In genomic region chr10:58137813-58138212, GRCh38 we compare ENCODE assay signal across 16 cellular contexts.
DNase-seq lines count a peak whose midpoint lies in the region; ATAC-seq and TF ChIP-seq lines count a peak whose summit lies in the region.
"Had no signal": no experiment of that assay in that cellular context is flagged by ENCODE, and none has a peak within 500 bp of the region (broad histone marks: within the 10 kb centered on the region; RNA-seq: fewer than 3 reads in every experiment).

No MANE protein-coding gene starts in this region.

- H3K4me3 ChIP-seq in BE2C (ENCODE audit: low read depth, low read length): peak overlapping the region; percentile 41
- no peak overlapping the region for H3K4me3 ChIP-seq in IMR-90 (ENCODE audit: insufficient read depth, low read depth, low read length)
- H3K4me3 ChIP-seq in mammary epithelial cell (replicated peaks in 1 of 3; ENCODE audit: insufficient read depth in 1 of 3, low read depth in 2 of 3, low read length in 3 of 3): no peak overlapping the region
- H3K4me3 ChIP-seq: GM23248 had no signal

- H2AFZ ChIP-seq in IMR-90 (replicated peaks; ENCODE audit: low read length, poor library complexity) (no peak overlapping the region), mammary epithelial cell (ENCODE audit: low read depth, low read length) (no peak overlapping the region)
- H2AFZ ChIP-seq: GM23248 had no signal

- TF ChIP-seq CTCF in BE2C (IDR thresholded peaks at IDR 0.05; ENCODE audit: low read depth, low read length) (no peak), IMR-90 (conservative IDR thresholded peaks at IDR 0.05; ENCODE audit: low read depth, low read length) (no peak), mammary epithelial cell (conservative IDR thresholded peaks at IDR 0.05 in 1 of 2, IDR thresholded peaks at IDR 0.05 in 1 of 2; ENCODE audit: extremely low read depth in 1 of 2, insufficient read depth in 1 of 2, low read depth in 1 of 2, low read length in 2 of 2) (no peak)

- H3K27ac ChIP-seq in IMR-90 (ENCODE audit: insufficient read depth, low read length) (no peak overlapping the region), mammary epithelial cell (ENCODE audit: insufficient read depth, low read depth, low read length) (no peak overlapping the region)
- H3K27ac ChIP-seq: GM23248 had no signal

- H3K4me2 ChIP-seq in IMR-90 (ENCODE audit: low read depth, low read length): no peak overlapping the region
- no peak overlapping the region for H3K4me2 ChIP-seq in mammary epithelial cell (ENCODE audit: insufficient read depth, low read depth, low read length)

- H3K4me3 Mint-ChIP-seq in activated T-cell treated with anti-CD3 and anti-CD28 coated beads, Interleukin-2, amount 50 U/mL, for 4 hours: no peak overlapping the region
- H3K4me3 Mint-ChIP-seq: activated naive CD8-positive, alpha-beta T cell treated with anti-CD3 and anti-CD28 coated beads, Interleukin-2, amount 50 U/mL, for 24 hours; stimulated activated effector memory CD8-positive, alpha-beta T cell treated with anti-CD3 and anti-CD28 coated beads, Interleukin-12 subunit alpha, Interleukin-12 subunit beta, amount 100 ng/mL, for 72 hours; type B pancreatic cell had no signal

- no peak overlapping the region for H4K8ac ChIP-seq in IMR-90 (ENCODE audit: low read depth in 2 of 2, low read length in 2 of 2)

- dilution Hi-C loops in IMR-90 (cut with HindIII; ENCODE audit: low sequenced_read_pairs, unreplicated experiment): no loop called here
- dilution Hi-C loops in mammary epithelial cell (cut with HindIII; ENCODE audit: low sequenced_read_pairs): no loop called here

- no peak for ATAC-seq in IMR-90 (ENCODE audit: low read depth)
- no peak for ATAC-seq in HG03378 (IDR thresholded peaks at IDR 0.05; ENCODE audit: unreplicated experiment)
- no peak for ATAC-seq in activated T-cell treated with anti-CD3 and anti-CD28 coated beads, Interleukin-2, amount 50 U/mL, for 4 hours
- ATAC-seq: activated naive CD8-positive, alpha-beta T cell treated with anti-CD3 and anti-CD28 coated beads, Interleukin-2, amount 50 U/mL, for 24 hours; stimulated activated effector memory CD8-positive, alpha-beta T cell treated with anti-CD3 and anti-CD28 coated beads, Interleukin-12 subunit alpha, Interleukin-12 subunit beta, amount 100 ng/mL, for 72 hours had no signal

- no peak overlapping the region for H3K14ac ChIP-seq in IMR-90 (replicated peaks; ENCODE audit: low read depth, low read length)

- no peak overlapping the region for H2AK9ac ChIP-seq in IMR-90 (replicated peaks; ENCODE audit: low read depth, low read length, poor library complexity)

- H3K36me3 ChIP-seq in BE2C (no peaks in the 10 kb centered on the region), IMR-90 (ENCODE audit: control insufficient read depth, insufficient read depth, low read length) (no peaks in the 10 kb centered on the region), mammary epithelial cell (ENCODE audit: insufficient read depth, low read length) (no peaks in the 10 kb centered on the region)

- POLR2A ChIA-PET in IMR-90 (lab: Charles Lee; ENCODE audit: unreplicated experiment): no interaction called here

- H2BK15ac ChIP-seq in IMR-90 (ENCODE audit: low read depth, low read length): no peak overlapping the region

- no peaks in the 10 kb centered on the region for H3K9me3 ChIP-seq in BE2C
- no peaks in the 10 kb centered on the region for H3K9me3 ChIP-seq in IMR-90 (ENCODE audit: control insufficient read depth, insufficient read depth, low read length)
- H3K9me3 ChIP-seq in mammary epithelial cell (replicated peaks; ENCODE audit: insufficient read depth, low read length): no peaks in the 10 kb centered on the region

- H4K5ac ChIP-seq in IMR-90 (ENCODE audit: low read depth, low read length): no peak overlapping the region

- no peaks in the 10 kb centered on the region for H3K27me3 ChIP-seq in BE2C
- no peaks in the 10 kb centered on the region; the same call in 1 of the 2 replicates for H3K27me3 ChIP-seq in IMR-90 (ENCODE audit: control insufficient read depth, insufficient read depth, low read length)
- peaks cover 3% of the 10 kb centered on the region for H3K27me3 ChIP-seq in mammary epithelial cell (ENCODE audit: insufficient read depth, low read length)

- H2BK20ac ChIP-seq in IMR-90 (ENCODE audit: low read depth, low read length): no peak overlapping the region

- no peaks in the 10 kb centered on the region for H3K79me2 ChIP-seq in mammary epithelial cell (ENCODE audit: insufficient read depth, low read length)

- H3K36me3 Mint-ChIP-seq in activated T-cell treated with anti-CD3 and anti-CD28 coated beads, Interleukin-2, amount 50 U/mL, for 4 hours (ENCODE audit: insufficient read depth): no peaks in the 10 kb centered on the region
- H3K36me3 Mint-ChIP-seq: stimulated activated effector memory CD8-positive, alpha-beta T cell treated with anti-CD3 and anti-CD28 coated beads, Interleukin-12 subunit alpha, Interleukin-12 subunit beta, amount 100 ng/mL, for 72 hours; type B pancreatic cell had no signal

- no peak overlapping the region for H3K23ac ChIP-seq in IMR-90 (ENCODE audit: low read depth, low read length)

- DNase-seq in BE2C (peak; percentile 44), IMR-90 (no peak), NCI-H2171 (lab: John Stamatoyannopoulos, UW) (peak; percentile 1), inferior parietal cortex (ENCODE audit: extremely low spot score) (peak; percentile 22), NCI-H526 treated with DMSO at 0.1 percent for 48 hours (lab: John Stamatoyannopoulos, UW) (no peak), mammary epithelial cell (no peak)
- DNase-seq in activated T-cell treated with anti-CD3 and anti-CD28 coated beads, Interleukin-2, amount 50 U/mL, for 4 hours: no peak
- DNase-seq: activated naive CD8-positive, alpha-beta T cell treated with anti-CD3 and anti-CD28 coated beads, Interleukin-2, amount 50 U/mL, for 24 hours; activated T-cell treated with anti-CD3 and anti-CD28 coated beads, Interleukin-2, amount 50 U/mL, for 48 hours; foreskin melanocyte; GM23248; mesendoderm; MV-4-11 had no signal

- no peak overlapping the region for H3K56ac ChIP-seq in IMR-90 (ENCODE audit: extremely low read depth, insufficient read depth, low read length)

- intact Hi-C loops in IMR-90 (cut with micrococcal nuclease): no loop called here
- intact Hi-C loops in mammary epithelial cell (cut with micrococcal nuclease): no loop called here

- no peak overlapping the region for H2BK120ac ChIP-seq in IMR-90 (ENCODE audit: low read depth, low read length)

- no peak overlapping the region for H3K9ac ChIP-seq in IMR-90 (ENCODE audit: low read depth, low read length)
- no peak overlapping the region for H3K9ac ChIP-seq in mammary epithelial cell (ENCODE audit: insufficient read depth, low read length)
- H3K9ac ChIP-seq: GM23248 had no signal

- H3K4me1 Mint-ChIP-seq in activated T-cell treated with anti-CD3 and anti-CD28 coated beads, Interleukin-2, amount 50 U/mL, for 4 hours (ENCODE audit: low read depth): no peaks in the 10 kb centered on the region
- H3K4me1 Mint-ChIP-seq: activated naive CD8-positive, alpha-beta T cell treated with anti-CD3 and anti-CD28 coated beads, Interleukin-2, amount 50 U/mL, for 24 hours; stimulated activated effector memory CD8-positive, alpha-beta T cell treated with anti-CD3 and anti-CD28 coated beads, Interleukin-12 subunit alpha, Interleukin-12 subunit beta, amount 100 ng/mL, for 72 hours had no signal

- H3K4me1 ChIP-seq in BE2C (peaks cover 24% of the 10 kb centered on the region), IMR-90 (ENCODE audit: control insufficient read depth, insufficient read depth, low read length) (no peaks in the 10 kb centered on the region), mammary epithelial cell (ENCODE audit: insufficient read depth, low read length) (no peaks in the 10 kb centered on the region)

- no peak overlapping the region for H2BK5ac ChIP-seq in IMR-90 (ENCODE audit: low read depth, low read length, poor library complexity, severe bottlenecking)

- in situ Hi-C loops in IMR-90 (cut with MboI; ENCODE audit: low sequenced_read_pairs): no loop called here
- in situ Hi-C loops in mammary epithelial cell (cut with MboI; ENCODE audit: low sequenced_read_pairs in 2 of 2): no loop called here

- no peaks in the 10 kb centered on the region for H3K79me1 ChIP-seq in IMR-90 (ENCODE audit: low read depth in 1 of 2, low read length in 2 of 2)

- CTCF ChIA-PET in IMR-90 (lab: Yijun Ruan, JAX) (no interaction called here), mammary epithelial cell (lab: Charles Lee; ENCODE audit: low non-redundant PET) (no interaction called here)

- TF ChIP-seq POLR2A in IMR-90 (IDR thresholded peaks at IDR 0.05; ENCODE audit: low read depth, low read length): no peak

- BruUV-seq in IMR-90 (replicated peaks; lab: Mats Ljungman, UMichigan): no TSS peak
- no TSS peak for BruUV-seq in mammary epithelial cell (replicated peaks; lab: Mats Ljungman, UMichigan)

- H3K18ac ChIP-seq in IMR-90 (ENCODE audit: low read depth, low read length): no peak overlapping the region

- no peaks in the 10 kb centered on the region for H3K9me3 Mint-ChIP-seq in activated T-cell treated with anti-CD3 and anti-CD28 coated beads, Interleukin-2, amount 50 U/mL, for 4 hours
- H3K9me3 Mint-ChIP-seq: activated naive CD8-positive, alpha-beta T cell treated with anti-CD3 and anti-CD28 coated beads, Interleukin-2, amount 50 U/mL, for 24 hours; type B pancreatic cell had no signal

- TF ChIP-seq RAD21 in IMR-90 (IDR thresholded peaks at IDR 0.05; ENCODE audit: low read length): no peak

- peaks cover 8% of the 10 kb centered on the region for H3K27me3 Mint-ChIP-seq in activated T-cell treated with anti-CD3 and anti-CD28 coated beads, Interleukin-2, amount 50 U/mL, for 4 hours (ENCODE audit: low read depth)
- H3K27me3 Mint-ChIP-seq: type B pancreatic cell had no signal

- H3K9me1 ChIP-seq in IMR-90 (ENCODE audit: insufficient read depth, low read length): no peaks in the 10 kb centered on the region

- H2AK5ac ChIP-seq in IMR-90 (ENCODE audit: low read depth, low read length): no peak overlapping the region

- no peak overlapping the region for H4K91ac ChIP-seq in IMR-90 (ENCODE audit: insufficient read depth, low read depth, low read length)

- no peaks in the 10 kb centered on the region for H4K20me1 ChIP-seq in IMR-90 (ENCODE audit: insufficient read depth, low read length)
- no peaks in the 10 kb centered on the region for H4K20me1 ChIP-seq in mammary epithelial cell (ENCODE audit: insufficient read depth, low read length)

- no peak overlapping the region for H3K4ac ChIP-seq in IMR-90 (ENCODE audit: low read depth, low read length)

- no CpG with 5 or more reads among the region's 5 CpGs for WGBS in IMR-90 (ENCODE audit: extremely low coverage in 2 of 2, insufficient read length in 1 of 2), 2 experiments
- 22% methylated on average over 5 of the region's 5 CpGs for WGBS in mammary epithelial cell (ENCODE audit: low coverage, missing lambda C conversion rate)

TF ChIP-seq in IMR-90, 13 proteins besides CTCF, POLR2A, EP300 and RAD21:
- no peak for TF ChIP-seq BHLHE40 (IDR thresholded peaks at IDR 0.05; ENCODE audit: low read depth, low read length)
- 0 out of 2 replicates have a peak, but pooled peaks have one; percentile 21 for TF ChIP-seq CEBPB (IDR thresholded peaks at IDR 0.05; ENCODE audit: low read depth, low read length)

Comparison
In these comparisons a context has a peak if more than half of its experiments do, and no peak if none do; other contexts are left out.
1. DNase-seq: peak in BE2C (single experiment), NCI-H2171 (single experiment) and inferior parietal cortex (single experiment); none in IMR-90 (single experiment), NCI-H526 treated with DMSO at 0.1 percent for 48 hours (single experiment), mammary epithelial cell (single experiment) and activated T-cell treated with anti-CD3 and anti-CD28 coated beads, Interleukin-2, amount 50 U/mL, for 4 hours (single experiment).